In the genomic region with DNA sequence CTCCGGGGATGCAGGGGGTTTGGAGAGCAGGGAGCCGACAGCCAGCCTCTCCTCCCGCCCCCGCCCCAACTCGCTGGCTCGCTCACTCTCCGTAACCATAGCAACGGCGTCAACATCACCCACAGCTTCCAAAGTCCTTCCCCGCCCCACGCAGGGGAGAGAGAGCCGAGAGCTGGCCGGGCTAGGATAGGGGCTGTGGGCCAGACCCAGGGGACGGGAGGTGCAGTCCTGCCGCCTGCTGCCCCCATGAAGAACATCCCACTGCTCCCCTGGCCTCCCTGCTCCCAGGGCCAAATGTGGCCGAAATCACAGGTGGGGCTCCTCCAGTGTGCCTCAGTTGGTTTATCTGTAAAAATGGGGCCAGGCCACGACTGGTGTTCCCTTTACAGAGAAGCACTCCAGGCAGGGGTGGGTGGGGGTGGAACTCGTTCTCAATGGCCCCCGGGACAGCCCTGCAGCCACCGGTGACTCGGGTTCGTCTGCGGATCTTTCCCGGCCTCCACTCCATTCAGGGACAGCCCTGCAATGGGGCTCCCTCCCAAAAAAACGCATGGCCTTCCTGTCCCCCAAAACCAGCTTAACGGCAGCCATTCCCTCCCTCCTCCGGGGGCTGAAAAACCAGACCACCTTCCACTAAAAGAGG, we compare ENCODE assay signal across 8 cellular contexts. TPM values are rescaled to one million over a fixed set of nuclear protein-coding genes. Genes with fewer than 3 reads are reported as not detected.
A peak's percentile ranks its signal among the peaks of the same experiment; 100 is the strongest.
DNase-seq lines count a peak whose midpoint lies in the region; ATAC-seq and TF ChIP-seq lines count a peak whose summit lies in the region.

No MANE protein-coding gene starts in this region.

- intact Hi-C loops in HCT116 (cut with micrococcal nuclease): no loop called here
- intact Hi-C loops in colonic mucosa (cut with DNase I): no loop called here
- intact Hi-C loops in aorta (cut with DNase I): no loop called here

- DNase-seq in AG04449 (ENCODE audit: low read depth, low spot score): no peak
- no peak for DNase-seq in HCT116 (ENCODE audit: low read depth, low spot score)
- DNase-seq in T-helper 22 cell (ENCODE audit: low read depth): peak; percentile 62
- DNase-seq in colonic mucosa: peak; percentile 81
- no peak for DNase-seq in memory B cell (ENCODE audit: low spot score in 2 of 2)
- DNase-seq in aorta: peak; percentile 75 to 86

- H3K9me3 ChIP-seq in HCT116 (ENCODE audit: control insufficient read depth in 1 of 2, insufficient read depth in 1 of 2, low read depth in 1 of 2, low read length in 2 of 2) (no peaks in the 10 kb centered on the region), colonic mucosa (no peaks in the 10 kb centered on the region), aorta (ENCODE audit: control insufficient read depth, low read length) (no peaks in the 10 kb centered on the region)

- no peak for ATAC-seq in HCT116
- ATAC-seq in memory B cell (ENCODE audit: low read depth): no peak
- ATAC-seq in aorta (ENCODE audit: low FRiP score): no peak
- no peak for ATAC-seq in HG03342 (IDR thresholded peaks at IDR 0.05; ENCODE audit: unreplicated experiment)
- no peak for ATAC-seq in HG02840 (IDR thresholded peaks at IDR 0.05; ENCODE audit: low FRiP score, unreplicated experiment)

- H3K4me3 ChIP-seq in AG04449 (ENCODE audit: low read depth, low read length) (peak overlapping the region; percentile 83), HCT116 (replicated peaks in 1 of 2; ENCODE audit: low read depth in 1 of 2, low read length in 2 of 2) (peak overlapping the region in 1 of 2 experiments; percentile 94; a peak in 2 of 4 replicates), colonic mucosa (peak overlapping the region; percentile 7), aorta (ENCODE audit: low read length in 2 of 2) (no peak overlapping the region)

- no TSS peak for BruUV-seq in HCT116 (replicated peaks; lab: Mats Ljungman, UMichigan)

- no peak for TF ChIP-seq RAD21 in HCT116 (IDR thresholded peaks at IDR 0.05; ENCODE audit: low read depth)

- no peaks in the 10 kb centered on the region for H3K9me2 ChIP-seq in HCT116 (ENCODE audit: insufficient read depth)

- H3K36me3 Mint-ChIP-seq in memory B cell: no peaks in the 10 kb centered on the region

- WGBS in aorta, 2 donors: 14 to 15% methylated on average over 25 to 27 of the region's 27 CpGs

- TF ChIP-seq CTCF in AG04449 (IDR thresholded peaks at IDR 0.05; ENCODE audit: insufficient read depth, low read length, missing control alignments) (no peak), HCT116 (IDR thresholded peaks at IDR 0.05 in 2 of 3, conservative IDR thresholded peaks at IDR 0.05 in 1 of 3; ENCODE audit: borderline replicate concordance in 1 of 3, insufficient read depth in 1 of 3, low read depth in 2 of 3, low read length in 2 of 3) (no peak), colonic mucosa (IDR thresholded peaks at IDR 0.05) (no peak)

- H3K27me3 Mint-ChIP-seq in memory B cell: no peaks in the 10 kb centered on the region

- H3K9ac ChIP-seq in HCT116 (ENCODE audit: low read length): peak overlapping the region; percentile 97
- H3K9ac ChIP-seq in colonic mucosa (ENCODE audit: low read depth in 2 of 2, low read length in 2 of 2): peak overlapping the region; percentile 65 to 98

- H3K4me1 ChIP-seq in HCT116 (ENCODE audit: control insufficient read depth in 1 of 2, insufficient read depth in 2 of 2, low read length in 2 of 2) (peaks cover 63 to 79% of the 10 kb centered on the region in 2 experiments), colonic mucosa (peaks cover 54% of the 10 kb centered on the region), aorta (ENCODE audit: control insufficient read depth in 1 of 2, insufficient read depth in 2 of 2, low read length in 2 of 2) (no peaks in the 10 kb centered on the region)

- peaks cover 28% of the 10 kb centered on the region for H3K4me1 Mint-ChIP-seq in memory B cell

- H3K27ac Mint-ChIP-seq in memory B cell: peak overlapping the region; percentile 67

- peak overlapping the region; percentile 91 for H3K4me2 ChIP-seq in HCT116 (ENCODE audit: low read length)

- H3K36me3 ChIP-seq in HCT116 (ENCODE audit: control insufficient read depth in 1 of 2, insufficient read depth in 2 of 2, low read length in 2 of 2) (0 out of 4 replicates have a peak, but pooled peaks cover 0 to 4% of the 10 kb centered on the region in 2 experiments), colonic mucosa (no peaks in the 10 kb centered on the region), aorta (ENCODE audit: control insufficient read depth in 1 of 2, insufficient read depth in 2 of 2, low read length in 1 of 2) (no peaks in the 10 kb centered on the region)

- CTCF ChIA-PET in AG04449 (lab: Yijun Ruan, JAX): interaction anchor here (1.4 to 1.8 kb wide), 3 partner anchors 9 to 23 kb away, joined by 3 to 6 read pairs (median 5); partner anchors contain the start of gene REXO1
- CTCF ChIA-PET in HCT116 (lab: Charles Lee): no interaction called here

- TF ChIP-seq POLR2A in HCT116 (IDR thresholded peaks at IDR 0.05; ENCODE audit: borderline replicate concordance, extremely low read depth, insufficient read depth, insufficient read length): no peak

- H3K27me3 ChIP-seq in HCT116 (ENCODE audit: insufficient read depth, low read length) (no peaks in the 10 kb centered on the region), colonic mucosa (no peaks in the 10 kb centered on the region), aorta (ENCODE audit: control insufficient read depth in 1 of 2, insufficient read depth in 2 of 2, low read length in 1 of 2) (no peaks in the 10 kb centered on the region)

- POLR2A ChIA-PET in AG04449 (lab: Yijun Ruan, JAX) (no interaction called here), HCT116 (lab: Charles Lee) (interaction anchor here (0.7 kb wide), 1 partner anchor 532 kb away, joined by 4 read pairs; no protein-coding TSS in a partner anchor)

- peak overlapping the region; percentile 99 for H3K27ac ChIP-seq in HCT116 (ENCODE audit: low read depth, low read length)
- H3K27ac ChIP-seq in colonic mucosa: peak overlapping the region; percentile 17
- H3K27ac ChIP-seq in aorta (ENCODE audit: low read depth in 1 of 2, low read length in 2 of 2): no peak overlapping the region

- H3K9me3 Mint-ChIP-seq in memory B cell: no peaks in the 10 kb centered on the region

- no peaks in the 10 kb centered on the region; the same call in 1 of the 2 replicates for H4K20me1 ChIP-seq in HCT116 (ENCODE audit: insufficient read depth)

- no peak overlapping the region for H3K4me3 Mint-ChIP-seq in memory B cell

- peaks cover 74% of the 10 kb centered on the region for H3K79me2 ChIP-seq in HCT116 (ENCODE audit: insufficient read depth, low read length)

- no peak overlapping the region for H2AFZ ChIP-seq in HCT116 (ENCODE audit: low read depth, low read length, poor library complexity, severe bottlenecking)

- RAD21 ChIA-PET in HCT116 (lab: Charles Lee; ENCODE audit: low non-redundant PET in 1 of 2, low total read pairs in 2 of 2, uncharacterized antibody in 2 of 2, unreplicated experiment in 2 of 2): no interaction called here

TF ChIP-seq in HCT116, 20 proteins besides CTCF, POLR2A, EP300 and RAD21 (continues in another document):
- no peak for TF ChIP-seq SIN3A (IDR thresholded peaks at IDR 0.05; ENCODE audit: low read depth)
- TF ChIP-seq EZH2 (IDR thresholded peaks at IDR 0.05): no peak
- no peak for TF ChIP-seq ZBTB33 (IDR thresholded peaks at IDR 0.05; ENCODE audit: extremely low read depth, insufficient replicate concordance, low read length)
- TF ChIP-seq CBX3 (IDR thresholded peaks at IDR 0.05; ENCODE audit: low read depth): no peak
- TF ChIP-seq ELF1 (IDR thresholded peaks at IDR 0.05; ENCODE audit: borderline replicate concordance, low read depth): no peak
- no peak for TF ChIP-seq CEBPB (IDR thresholded peaks at IDR 0.05; ENCODE audit: low read depth)
- no peak for TF ChIP-seq JUND (IDR thresholded peaks at IDR 0.05)
- TF ChIP-seq ATF3 (IDR thresholded peaks at IDR 0.05): no peak
- no peak for TF ChIP-seq TCF7L2 (IDR thresholded peaks at IDR 0.05; ENCODE audit: borderline replicate concordance, extremely low read depth, insufficient read depth, insufficient read length)
- TF ChIP-seq ZFX (IDR thresholded peaks at IDR 0.05): no peak

RNA-seq across cellular contexts. Expression of gene KLF16, which starts 3.1 kb away (rescaled TPM):
- total RNA-seq in HCT116 (2021; ENCODE audit: unreplicated experiment) (64.3 TPM), colonic mucosa (10 to 100 TPM; 31.1 to 34.8 TPM), aorta (10 to 100 TPM; 17.3 to 18.3 TPM)
- 29.9 and 33.0 TPM in 2 replicates for polyA plus RNA-seq in HCT116 (2012)
- 1 to 10 TPM; 5.1 to 6.6 TPM for polyA plus RNA-seq in aorta

RNA-seq across cellular contexts. Expression of gene REXO1, which starts 12.0 kb away (rescaled TPM):
- total RNA-seq in HCT116 (2021; ENCODE audit: unreplicated experiment) (52.2 TPM), colonic mucosa (10 to 100 TPM; 42.0 to 51.7 TPM), aorta (10 to 100 TPM; 27.7 to 29.9 TPM)
- 37.4 and 54.0 TPM in 2 replicates for polyA plus RNA-seq in HCT116 (2012)
- polyA plus RNA-seq in aorta: 10 to 100 TPM in 1 of 2 donors, 1 to 10 TPM in 1; 4.8 to 25.6 TPM

RNA-seq across cellular contexts. Expression of gene ABHD17A, which starts 25.0 kb away (rescaled TPM):
- 68.2 TPM for total RNA-seq in HCT116 (2021; ENCODE audit: unreplicated experiment)
- 39.6 and 42.3 TPM in 2 replicates for polyA plus RNA-seq in HCT116 (2012)
- 10 to 100 TPM; 53.3 to 78.5 TPM for total RNA-seq in colonic mucosa
- 10 to 100 TPM; 54.8 to 64.6 TPM for total RNA-seq in aorta
- 100 to 1,000 TPM in 1 of 2 donors, 10 to 100 TPM in 1; 48.8 to 116 TPM for polyA plus RNA-seq in aorta

RNA-seq across cellular contexts. Expression of gene ADAT3, which starts 44.9 kb away (rescaled TPM):
- total RNA-seq in HCT116 (2021; ENCODE audit: unreplicated experiment): 15.9 TPM
- polyA plus RNA-seq in HCT116 (2012): 6.2 and 7.5 TPM in 2 replicates
- 10 to 100 TPM; 14.2 to 24.7 TPM for total RNA-seq in colonic mucosa
- total RNA-seq in aorta: 1 to 10 TPM; 3.3 to 5.5 TPM
- polyA plus RNA-seq in aorta: 1 to 10 TPM; 1.5 to 5.6 TPM

RNA-seq across cellular contexts. Expression of gene SCAMP4, which starts 44.9 kb away (rescaled TPM):
- total RNA-seq in HCT116 (2021; ENCODE audit: unreplicated experiment) (63.3 TPM), colonic mucosa (10 to 100 TPM; 57.4 to 91.8 TPM), aorta (10 to 100 TPM; 38.8 to 49.6 TPM)
- polyA plus RNA-seq in HCT116 (2012): 47.3 and 49.9 TPM in 2 replicates
- 10 to 100 TPM; 10.1 to 19.1 TPM for polyA plus RNA-seq in aorta

Comparison
In these comparisons a context has a peak if more than half of its experiments do, and no peak if none do; other contexts are left out.
1. DNase-seq: peak in T-helper 22 cell (single experiment), colonic mucosa (single experiment) and aorta (2 of 2); none in AG04449 (single experiment), HCT116 (single experiment) and memory B cell (0 of 2).
2. H3K4me3 ChIP-seq: peak in AG04449 (single experiment) and colonic mucosa (single experiment); none in aorta (0 of 2).
3. H3K27ac ChIP-seq: peak in HCT116 (single experiment) and colonic mucosa (single experiment); none in aorta (0 of 2).